Comparison of ENCODE assay signal across 18 cellular contexts in the genomic region with DNA sequence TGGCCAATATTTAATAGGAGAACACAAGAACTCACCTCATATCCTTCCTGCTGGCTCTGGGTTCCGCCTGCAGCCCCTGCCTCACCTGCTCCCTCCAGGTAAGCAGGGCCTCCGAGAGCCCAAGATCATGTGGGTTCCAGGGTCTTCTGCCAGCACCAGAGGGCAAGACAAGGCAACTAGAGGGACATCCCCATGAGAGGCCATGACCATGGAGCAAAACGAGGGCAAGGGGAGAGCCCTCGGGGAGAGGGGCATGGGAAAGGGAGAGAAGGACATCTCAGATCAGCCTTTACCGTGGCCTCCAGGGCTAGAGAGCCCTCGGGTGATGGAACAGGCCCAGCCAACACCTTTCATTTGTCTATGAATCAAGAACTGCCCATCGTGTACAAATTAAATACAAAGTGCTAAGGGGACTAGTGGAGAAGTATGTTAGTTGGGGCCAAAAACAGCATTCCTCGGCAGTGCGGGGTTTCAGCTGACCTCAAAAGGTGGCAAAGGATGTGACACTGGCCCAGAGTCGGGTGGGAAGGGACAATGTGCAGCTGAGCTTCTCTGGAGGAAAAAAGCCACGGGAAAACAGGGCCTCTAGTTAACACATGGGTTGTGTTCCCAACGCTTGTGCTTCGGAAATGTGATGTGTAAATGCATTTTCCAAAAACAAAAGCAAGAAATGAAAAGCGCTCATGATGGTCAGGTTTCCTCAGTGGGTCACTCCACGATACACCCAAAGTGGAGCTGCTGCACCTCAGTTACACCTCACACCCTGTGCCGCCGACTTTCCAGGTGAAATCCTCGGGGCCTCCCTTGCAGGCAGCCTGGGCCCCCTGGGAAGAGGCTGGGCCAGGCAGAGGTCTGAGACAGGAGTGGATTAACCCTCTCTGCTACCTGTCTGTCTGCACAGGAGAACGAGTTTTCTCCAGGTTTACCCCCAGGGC. TPM values are rescaled to one million over a fixed set of nuclear protein-coding genes. Genes with fewer than 3 reads are reported as not detected.
"Had no signal": no experiment of that assay in that cellular context is flagged by ENCODE, and none has a peak within 500 bp of the region (broad histone marks: within the 10 kb centered on the region; RNA-seq: fewer than 3 reads in every experiment).

No MANE protein-coding gene starts in this region.

- H3K27ac ChIP-seq: body of pancreas, dorsolateral prefrontal cortex, hepatocyte, ovary, psoas muscle, SK-N-MC, spleen, thyroid gland, WERI-Rb-1 had no signal

- H3K9me3 Mint-ChIP-seq: activated naive CD4-positive, alpha-beta T cell treated with anti-CD3 and anti-CD28 coated beads for 36 hours; activated T-cell treated with anti-CD3 and anti-CD28 coated beads, Interleukin-2, amount 50 U/mL, for 4 hours had no signal

- DNase-seq: activated CD4-positive, alpha-beta T cell treated with anti-CD3 and anti-CD28 coated beads for 1 hour; activated CD4-positive, alpha-beta T cell treated with anti-CD3 and anti-CD28 coated beads, Interleukin-2, amount 50 U/mL, for 4 hours; activated naive CD4-positive, alpha-beta T cell treated with anti-CD3 and anti-CD28 coated beads for 36 hours; activated T-cell treated with anti-CD3 and anti-CD28 coated beads, Interleukin-2, amount 50 U/mL, for 4 hours; body of pancreas; psoas muscle; spleen; stimulated activated naive CD4-positive, alpha-beta T cell; thyroid gland; WERI-Rb-1 had no signal

- H3K27me3 ChIP-seq: body of pancreas, hepatocyte, ovary, thyroid gland had no signal

- H3K4me3 ChIP-seq: body of pancreas, dorsolateral prefrontal cortex, hepatocyte, ovary, psoas muscle, SK-N-MC, spleen, thyroid gland had no signal

- H3K4me1 ChIP-seq: body of pancreas, psoas muscle, spleen, thyroid gland had no signal

- H3K9me3 ChIP-seq: body of pancreas, ovary, psoas muscle, spleen, thyroid gland had no signal

- FAIRE-seq: urothelium cell line had no signal

- H3K27ac Mint-ChIP-seq: activated naive CD4-positive, alpha-beta T cell treated with anti-CD3 and anti-CD28 coated beads for 36 hours had no signal

- H3K4me3 Mint-ChIP-seq: activated naive CD4-positive, alpha-beta T cell treated with anti-CD3 and anti-CD28 coated beads for 36 hours; activated T-cell treated with anti-CD3 and anti-CD28 coated beads, Interleukin-2, amount 50 U/mL, for 4 hours had no signal

- ATAC-seq: activated T-cell treated with anti-CD3 and anti-CD28 coated beads, Interleukin-2, amount 50 U/mL, for 4 hours; body of pancreas; psoas muscle had no signal

- H3K36me3 ChIP-seq: ovary, spleen, thyroid gland, WERI-Rb-1 had no signal

RNA-seq across cellular contexts. Expression of gene AOC1, which starts 2.0 kb away (rescaled TPM):
- total RNA-seq: activated naive CD4-positive, alpha-beta T cell treated with anti-CD3 and anti-CD28 coated beads for 36 hours; glomerular endothelial cell; lung microvascular endothelial cell; T-helper 2 cell treated with Interferon-gamma antibody and Interleukin-4, amounts not matched to agents 100 ng/mL and 5 ng/mL, for 36 hours had no signal

RNA-seq across cellular contexts. Expression of gene TMEM176A, which starts 53.8 kb away (rescaled TPM):
- total RNA-seq: activated naive CD4-positive, alpha-beta T cell treated with anti-CD3 and anti-CD28 coated beads for 36 hours; glomerular endothelial cell; lung microvascular endothelial cell; T-helper 2 cell treated with Interferon-gamma antibody and Interleukin-4, amounts not matched to agents 100 ng/mL and 5 ng/mL, for 36 hours had no signal

RNA-seq across cellular contexts. Expression of gene TMEM176B, which starts 54.2 kb away (rescaled TPM):
- total RNA-seq: activated naive CD4-positive, alpha-beta T cell treated with anti-CD3 and anti-CD28 coated beads for 36 hours; glomerular endothelial cell; lung microvascular endothelial cell; T-helper 2 cell treated with Interferon-gamma antibody and Interleukin-4, amounts not matched to agents 100 ng/mL and 5 ng/mL, for 36 hours had no signal
